ENCODE assay signal across 35 cellular contexts in the genomic region with DNA sequence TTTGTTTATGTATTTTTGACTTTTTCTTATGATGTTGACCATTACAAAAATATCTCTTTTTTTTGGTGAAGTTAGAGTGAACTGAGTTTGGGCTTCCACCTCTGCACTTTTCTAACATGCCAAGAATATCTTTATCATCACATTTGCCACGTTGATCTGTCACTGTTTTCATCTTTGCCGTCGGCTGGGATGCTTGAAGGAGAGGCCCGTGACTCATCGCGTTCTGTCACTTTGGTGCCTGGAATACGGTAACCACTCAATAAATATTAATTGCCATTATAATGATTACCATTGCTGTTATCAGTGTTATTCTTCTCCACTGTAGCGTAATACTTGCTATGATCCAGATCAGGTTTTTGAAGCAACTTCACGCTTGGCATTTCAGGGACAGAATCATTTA.
"Had no signal": no experiment of that assay in that cellular context is flagged by ENCODE, and none has a peak within 500 bp of the region (broad histone marks: within the 10 kb centered on the region; RNA-seq: fewer than 3 reads in every experiment).

No MANE protein-coding gene starts in this region.

- DNase-seq: Karpas-422, Kasumi-1, MG63, MM.1S, MV-4-11, NCI-H1048, NCI-H1092, NCI-H1092 treated with DMSO at 0.1 percent for 48 hours, NCI-H1105, NCI-H1105 treated with DMSO at 0.1 percent for 48 hours, NCI-H1417, NCI-H1417 treated with DMSO at 0.1 percent for 48 hours, NCI-H1436, NCI-H1436 treated with DMSO at 0.1 percent for 48 hours, NCI-H146, NCI-H1694, NCI-H1694 treated with DMSO at 0.1 percent for 48 hours, NCI-H187, NCI-H187 treated with DMSO at 0.1 percent for 48 hours, NCI-H1930, NCI-H2029, NCI-H2029 treated with DMSO at 0.1 percent for 48 hours, NCI-H2081, NCI-H2081 treated with DMSO at 0.1 percent for 48 hours, NCI-H2107, NCI-H2171, NCI-H2171 treated with DMSO at 0.1 percent for 48 hours, NCI-H2227 treated with DMSO at 0.1 percent for 48 hours, NCI-H226, NCI-H345, NCI-H446, NCI-H446 treated with DMSO at 0.1 percent for 48 hours, NCI-H510A, NCI-H510A treated with DMSO at 0.1 percent for 48 hours, NCI-H524 had no signal

- H3K9me3 ChIP-seq: MG63 had no signal

- H3K4me3 ChIP-seq: MG63 had no signal

- H3K27me3 ChIP-seq: MG63 had no signal

- H3K36me3 ChIP-seq: MG63 had no signal
